ENCODE assay signal across 8 cellular contexts in the genomic region with DNA sequence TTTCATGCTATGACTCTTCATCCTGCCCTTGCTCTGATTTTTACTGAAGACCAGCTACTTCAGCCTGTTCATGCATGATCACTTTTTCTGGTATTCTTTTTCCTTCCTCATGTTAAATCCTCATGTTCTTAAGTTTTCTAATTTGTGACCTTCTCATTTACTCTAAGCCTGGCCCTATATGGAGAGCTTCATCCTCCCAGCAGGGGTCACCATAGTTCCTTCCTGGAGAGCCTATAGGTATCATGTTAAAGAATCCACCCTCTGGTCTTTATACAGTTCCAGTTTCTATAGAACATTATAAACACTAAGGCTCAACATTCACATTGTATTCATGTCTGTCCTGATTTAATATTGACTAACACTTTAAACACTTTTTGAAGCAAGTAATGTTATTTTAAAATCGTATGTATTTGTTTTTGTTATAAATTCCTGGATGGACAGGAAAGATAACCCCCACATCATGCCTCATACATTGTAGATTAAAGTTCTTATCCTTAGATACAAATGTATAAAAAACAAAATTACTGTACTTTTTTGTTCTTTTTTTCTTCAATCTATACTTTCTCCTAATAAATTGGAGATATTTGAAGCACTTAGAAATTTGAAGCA. TPM values are rescaled to one million over a fixed set of nuclear protein-coding genes. Genes with fewer than 3 reads are reported as not detected.
DNase-seq lines count a peak whose midpoint lies in the region; ATAC-seq and TF ChIP-seq lines count a peak whose summit lies in the region.

No MANE protein-coding gene starts in this region.

- no peak overlapping the region for H3K4me3 Mint-ChIP-seq in endothelial cell (ENCODE audit: unreplicated experiment)
- no peak overlapping the region for H3K4me3 Mint-ChIP-seq in naive thymus-derived CD4-positive, alpha-beta T cell

- POLR2A ChIA-PET in naive thymus-derived CD4-positive, alpha-beta T cell (lab: Charles Lee), result no interaction called here

- H3K4me1 ChIP-seq in naive thymus-derived CD4-positive, alpha-beta T cell (ENCODE audit: control insufficient read depth in 2 of 2, insufficient read depth in 2 of 2, low read length in 2 of 2), result no peaks in the 10 kb centered on the region

- ATAC-seq in GM18861 (IDR thresholded peaks at IDR 0.05; ENCODE audit: unreplicated experiment) (peak; percentile 96), HG03060 (IDR thresholded peaks at IDR 0.05; ENCODE audit: low read depth, unreplicated experiment) (peak; percentile 91)
- peak; percentile 98 for ATAC-seq in naive thymus-derived CD4-positive, alpha-beta T cell

- no peaks in the 10 kb centered on the region for H3K27me3 Mint-ChIP-seq in endothelial cell (ENCODE audit: unreplicated experiment)
- H3K27me3 Mint-ChIP-seq in naive thymus-derived CD4-positive, alpha-beta T cell, result peaks cover 0 to 16% (median 0%) of the 10 kb centered on the region in 5 donors

- intact Hi-C loops in naive thymus-derived CD4-positive, alpha-beta T cell (cut with micrococcal nuclease), result loop anchor here (1.0 to 5.0 kb wide), 5 partner anchors 53 to 633 kb away; partner anchors contain the start of gene OTUD4 (in 1 of the 2)

- H3K27ac Mint-ChIP-seq in endothelial cell (ENCODE audit: unreplicated experiment), result no peak overlapping the region
- no peak overlapping the region for H3K27ac Mint-ChIP-seq in naive thymus-derived CD4-positive, alpha-beta T cell

- peak; percentile 92 for TF ChIP-seq CTCF in C4-2B (conservative IDR thresholded peaks at IDR 0.05)
- peak; percentile 59 for TF ChIP-seq CTCF in endothelial cell (IDR thresholded peaks at IDR 0.05; ENCODE audit: unreplicated experiment)

- DNase-seq in NCI-H2196 treated with DMSO at 0.1 percent for 48 hours (lab: John Stamatoyannopoulos, UW; ENCODE audit: unreplicated experiment) (peak; percentile 2), endothelial cell (ENCODE audit: low spot score) (peak; percentile 67), stromal cell of bone marrow (ENCODE audit: low read depth) (peak; percentile 28)
- peak; percentile 41 to 54 for DNase-seq in activated CD4-positive, alpha-beta T cell treated with anti-CD3 and anti-CD28 coated beads for 4 hours
- peak; percentile 7 to 56 (median 46) for DNase-seq in naive thymus-derived CD4-positive, alpha-beta T cell

- no peaks in the 10 kb centered on the region for H3K36me3 Mint-ChIP-seq in endothelial cell (ENCODE audit: low read depth, unreplicated experiment)
- H3K36me3 Mint-ChIP-seq in naive thymus-derived CD4-positive, alpha-beta T cell, result no peaks in the 10 kb centered on the region

- CTCF ChIA-PET in naive thymus-derived CD4-positive, alpha-beta T cell (lab: Charles Lee), result interaction anchor here (0.6 to 3.3 kb wide), 4 partner anchors 12 to 1289 kb away, joined by 3 to 22 read pairs (median 4); no protein-coding TSS in a partner anchor

- H3K4me1 Mint-ChIP-seq in endothelial cell (ENCODE audit: unreplicated experiment), result peaks cover 4% of the 10 kb centered on the region
- no peaks in the 10 kb centered on the region for H3K4me1 Mint-ChIP-seq in naive thymus-derived CD4-positive, alpha-beta T cell

- no peak overlapping the region for H3K27ac ChIP-seq in C4-2B
- no peak overlapping the region for H3K27ac ChIP-seq in naive thymus-derived CD4-positive, alpha-beta T cell (ENCODE audit: low read depth, low read length)

- H3K4me3 ChIP-seq in naive thymus-derived CD4-positive, alpha-beta T cell (ENCODE audit: low read length), result no peak overlapping the region

- H3K9me3 Mint-ChIP-seq in endothelial cell (ENCODE audit: unreplicated experiment), result no peaks in the 10 kb centered on the region
- H3K9me3 Mint-ChIP-seq in naive thymus-derived CD4-positive, alpha-beta T cell, result peaks cover 0 to 8% (median 0%) of the 10 kb centered on the region in 11 donors

- H3K9me3 ChIP-seq in naive thymus-derived CD4-positive, alpha-beta T cell (ENCODE audit: control insufficient read depth in 2 of 3, low read length in 3 of 3), result no peaks in the 10 kb centered on the region

- no peaks in the 10 kb centered on the region for H3K27me3 ChIP-seq in naive thymus-derived CD4-positive, alpha-beta T cell (ENCODE audit: control insufficient read depth in 2 of 2, insufficient read depth in 2 of 2, low read length in 2 of 2)

- H3K36me3 ChIP-seq in naive thymus-derived CD4-positive, alpha-beta T cell (ENCODE audit: control insufficient read depth in 2 of 3, insufficient read depth in 3 of 3, low read length in 3 of 3), result no peaks in the 10 kb centered on the region

RNA-seq across cellular contexts. Expression of gene OTUD4, which starts 53.8 kb away (rescaled TPM):
- total RNA-seq in endothelial cell (ENCODE audit: unreplicated experiment), result 43.1 TPM
- 10 to 100 TPM; 49.2 to 65.4 (median 59.9) TPM for total RNA-seq in naive thymus-derived CD4-positive, alpha-beta T cell
- 10 to 100 TPM; 15.0 to 18.3 TPM for polyA plus RNA-seq in naive thymus-derived CD4-positive, alpha-beta T cell

Comparison
In these comparisons a context has a peak if more than half of its experiments do, and no peak if none do; other contexts are left out.
1. DNase-seq: peak in every context shown above with its lines; median percentile 67 in endothelial cell; 48 in activated CD4-positive, alpha-beta T cell treated with anti-CD3 and anti-CD28 coated beads for 4 hours; 46 in naive thymus-derived CD4-positive, alpha-beta T cell; 28 in stromal cell of bone marrow; 2 in NCI-H2196 treated with DMSO at 0.1 percent for 48 hours.